2 cellular contexts compared by ENCODE assay signal in genomic region chr13:60260440-60260839, GRCh38.
TF ChIP-seq lines count a peak whose summit lies in the region.

No MANE protein-coding gene starts in this region.

TF ChIP-seq in SK-N-SH, 30 proteins besides CTCF, POLR2A, EP300 and RAD21 (continued from another document):
- TF ChIP-seq, protein P1, sequence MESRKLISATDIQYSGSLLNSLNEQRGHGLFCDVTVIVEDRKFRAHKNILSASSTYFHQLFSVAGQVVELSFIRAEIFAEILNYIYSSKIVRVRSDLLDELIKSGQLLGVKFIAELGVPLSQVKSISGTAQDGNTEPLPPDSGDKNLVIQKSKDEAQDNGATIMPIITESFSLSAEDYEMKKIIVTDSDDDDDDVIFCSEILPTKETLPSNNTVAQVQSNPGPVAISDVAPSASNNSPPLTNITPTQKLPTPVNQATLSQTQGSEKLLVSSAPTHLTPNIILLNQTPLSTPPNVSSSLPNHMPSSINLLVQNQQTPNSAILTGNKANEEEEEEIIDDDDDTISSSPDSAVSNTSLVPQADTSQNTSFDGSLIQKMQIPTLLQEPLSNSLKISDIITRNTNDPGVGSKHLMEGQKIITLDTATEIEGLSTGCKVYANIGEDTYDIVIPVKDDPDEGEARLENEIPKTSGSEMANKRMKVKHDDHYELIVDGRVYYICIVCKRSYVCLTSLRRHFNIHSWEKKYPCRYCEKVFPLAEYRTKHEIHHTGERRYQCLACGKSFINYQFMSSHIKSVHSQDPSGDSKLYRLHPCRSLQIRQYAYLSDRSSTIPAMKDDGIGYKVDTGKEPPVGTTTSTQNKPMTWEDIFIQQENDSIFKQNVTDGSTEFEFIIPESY (IDR thresholded peaks at IDR 0.05; ENCODE audit: borderline replicate concordance, low read depth), result no peak
- no peak for TF ChIP-seq FOSL2 (IDR thresholded peaks at IDR 0.05; ENCODE audit: borderline replicate concordance, low read depth)
- TF ChIP-seq, protein P2, sequence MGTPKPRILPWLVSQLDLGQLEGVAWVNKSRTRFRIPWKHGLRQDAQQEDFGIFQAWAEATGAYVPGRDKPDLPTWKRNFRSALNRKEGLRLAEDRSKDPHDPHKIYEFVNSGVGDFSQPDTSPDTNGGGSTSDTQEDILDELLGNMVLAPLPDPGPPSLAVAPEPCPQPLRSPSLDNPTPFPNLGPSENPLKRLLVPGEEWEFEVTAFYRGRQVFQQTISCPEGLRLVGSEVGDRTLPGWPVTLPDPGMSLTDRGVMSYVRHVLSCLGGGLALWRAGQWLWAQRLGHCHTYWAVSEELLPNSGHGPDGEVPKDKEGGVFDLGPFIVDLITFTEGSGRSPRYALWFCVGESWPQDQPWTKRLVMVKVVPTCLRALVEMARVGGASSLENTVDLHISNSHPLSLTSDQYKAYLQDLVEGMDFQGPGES (IDR thresholded peaks at IDR 0.05; ENCODE audit: low read depth, low read length), result no peak
- no peak for TF ChIP-seq ELF1 (IDR thresholded peaks at IDR 0.05)
- TF ChIP-seq FOXJ3 (CRISPR knock-in tag; IDR thresholded peaks at IDR 0.05), result no peak
- no peak for TF ChIP-seq FOXM1 (IDR thresholded peaks at IDR 0.05; ENCODE audit: low read depth)
- TF ChIP-seq SMC3 (IDR thresholded peaks at IDR 0.05; ENCODE audit: low read depth, low read length), result no peak
- TF ChIP-seq, protein P3, sequence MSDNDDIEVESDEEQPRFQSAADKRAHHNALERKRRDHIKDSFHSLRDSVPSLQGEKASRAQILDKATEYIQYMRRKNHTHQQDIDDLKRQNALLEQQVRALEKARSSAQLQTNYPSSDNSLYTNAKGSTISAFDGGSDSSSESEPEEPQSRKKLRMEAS (IDR thresholded peaks at IDR 0.05; ENCODE audit: low read depth), result no peak
- TF ChIP-seq USF1 (IDR thresholded peaks at IDR 0.05; ENCODE audit: borderline replicate concordance, low read depth), result no peak
- no peak for TF ChIP-seq NFIC (IDR thresholded peaks at IDR 0.05; ENCODE audit: borderline replicate concordance)

TF ChIP-seq in SK-N-SH treated with all-trans-retinoic acid at 6 μM for 48 hours, 23 proteins besides CTCF, POLR2A, EP300 and RAD21 (continued from another document):
- TF ChIP-seq RARB (CRISPR knock-in tag; IDR thresholded peaks at IDR 0.05) (no peak), ZNF565 (CRISPR knock-in tag; conservative IDR thresholded peaks at IDR 0.05; ENCODE audit: low read depth) (no peak), ESRRG (CRISPR knock-in tag; IDR thresholded peaks at IDR 0.05) (no peak), TCF4 (CRISPR knock-in tag; IDR thresholded peaks at IDR 0.05; ENCODE audit: borderline replicate concordance) (no peak), ARNTL (CRISPR knock-in tag; IDR thresholded peaks at IDR 0.05; ENCODE audit: borderline replicate concordance, low read depth) (no peak)
